Comparison of ENCODE assay signal across 1 cellular context in genomic region chr2:58195668-58196067, GRCh38.
TF ChIP-seq lines count a peak whose summit lies in the region.

No MANE protein-coding gene starts in this region.

TF ChIP-seq in WTC11, 78 proteins besides CTCF, POLR2A, EP300 and RAD21 (continued from another document):
- TF ChIP-seq PRDM15 (CRISPR knock-in tag; IDR thresholded peaks at IDR 0.05): no peak
- TF ChIP-seq NR3C1 (CRISPR knock-in tag; conservative IDR thresholded peaks at IDR 0.05; ENCODE audit: low read depth): no peak
- TF ChIP-seq ZBTB21 (CRISPR knock-in tag; IDR thresholded peaks at IDR 0.05; ENCODE audit: borderline replicate concordance): no peak
- TF ChIP-seq, protein P1, sequence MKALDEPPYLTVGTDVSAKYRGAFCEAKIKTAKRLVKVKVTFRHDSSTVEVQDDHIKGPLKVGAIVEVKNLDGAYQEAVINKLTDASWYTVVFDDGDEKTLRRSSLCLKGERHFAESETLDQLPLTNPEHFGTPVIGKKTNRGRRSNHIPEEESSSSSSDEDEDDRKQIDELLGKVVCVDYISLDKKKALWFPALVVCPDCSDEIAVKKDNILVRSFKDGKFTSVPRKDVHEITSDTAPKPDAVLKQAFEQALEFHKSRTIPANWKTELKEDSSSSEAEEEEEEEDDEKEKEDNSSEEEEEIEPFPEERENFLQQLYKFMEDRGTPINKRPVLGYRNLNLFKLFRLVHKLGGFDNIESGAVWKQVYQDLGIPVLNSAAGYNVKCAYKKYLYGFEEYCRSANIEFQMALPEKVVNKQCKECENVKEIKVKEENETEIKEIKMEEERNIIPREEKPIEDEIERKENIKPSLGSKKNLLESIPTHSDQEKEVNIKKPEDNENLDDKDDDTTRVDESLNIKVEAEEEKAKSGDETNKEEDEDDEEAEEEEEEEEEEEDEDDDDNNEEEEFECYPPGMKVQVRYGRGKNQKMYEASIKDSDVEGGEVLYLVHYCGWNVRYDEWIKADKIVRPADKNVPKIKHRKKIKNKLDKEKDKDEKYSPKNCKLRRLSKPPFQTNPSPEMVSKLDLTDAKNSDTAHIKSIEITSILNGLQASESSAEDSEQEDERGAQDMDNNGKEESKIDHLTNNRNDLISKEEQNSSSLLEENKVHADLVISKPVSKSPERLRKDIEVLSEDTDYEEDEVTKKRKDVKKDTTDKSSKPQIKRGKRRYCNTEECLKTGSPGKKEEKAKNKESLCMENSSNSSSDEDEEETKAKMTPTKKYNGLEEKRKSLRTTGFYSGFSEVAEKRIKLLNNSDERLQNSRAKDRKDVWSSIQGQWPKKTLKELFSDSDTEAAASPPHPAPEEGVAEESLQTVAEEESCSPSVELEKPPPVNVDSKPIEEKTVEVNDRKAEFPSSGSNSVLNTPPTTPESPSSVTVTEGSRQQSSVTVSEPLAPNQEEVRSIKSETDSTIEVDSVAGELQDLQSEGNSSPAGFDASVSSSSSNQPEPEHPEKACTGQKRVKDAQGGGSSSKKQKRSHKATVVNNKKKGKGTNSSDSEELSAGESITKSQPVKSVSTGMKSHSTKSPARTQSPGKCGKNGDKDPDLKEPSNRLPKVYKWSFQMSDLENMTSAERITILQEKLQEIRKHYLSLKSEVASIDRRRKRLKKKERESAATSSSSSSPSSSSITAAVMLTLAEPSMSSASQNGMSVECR (CRISPR knock-in tag; IDR thresholded peaks at IDR 0.05; ENCODE audit: borderline replicate concordance): no peak
- no peak for TF ChIP-seq RELA (CRISPR knock-in tag; IDR thresholded peaks at IDR 0.05; ENCODE audit: borderline replicate concordance)
